Comparison of ENCODE assay signal across 15 cellular contexts in the genomic region with DNA sequence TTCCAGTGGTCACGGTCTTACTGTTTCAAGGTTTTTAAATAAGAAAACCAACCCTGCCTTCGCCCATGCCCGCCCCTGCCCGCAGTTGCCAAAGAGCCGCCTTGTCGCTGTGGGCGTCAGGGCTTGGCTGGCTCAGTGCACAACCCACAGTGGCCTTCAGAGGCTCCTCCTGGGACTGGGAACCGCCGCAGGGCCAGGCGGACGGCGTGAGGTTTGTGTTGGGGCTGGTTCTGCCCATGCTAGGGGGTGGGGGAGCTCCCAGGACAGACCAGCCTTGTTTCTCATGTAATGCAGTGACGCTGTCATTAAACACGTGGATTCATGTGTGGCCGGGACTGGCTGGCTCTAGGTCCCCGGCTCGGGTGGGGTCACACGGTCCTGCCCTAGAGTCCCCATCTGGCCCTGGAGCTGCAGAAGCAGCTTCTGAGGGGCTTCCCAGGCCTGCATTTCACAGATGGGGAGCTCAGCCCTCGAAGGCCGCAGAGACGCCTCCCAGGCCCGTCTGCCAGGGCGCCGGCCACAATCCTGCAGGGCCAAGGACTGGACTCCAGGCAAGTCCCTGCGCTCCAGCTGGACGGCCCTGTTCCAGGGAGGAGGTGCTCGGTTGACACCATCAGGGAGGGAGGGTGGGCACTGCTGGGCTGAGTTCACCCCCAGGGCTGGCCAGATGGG. TPM values are rescaled to one million over a fixed set of nuclear protein-coding genes. Genes with fewer than 3 reads are reported as not detected.
DNase-seq lines count a peak whose midpoint lies in the region; ATAC-seq and TF ChIP-seq lines count a peak whose summit lies in the region.
"Had no signal": no experiment of that assay in that cellular context is flagged by ENCODE, and none has a peak within 500 bp of the region (broad histone marks: within the 10 kb centered on the region; RNA-seq: fewer than 3 reads in every experiment).

No MANE protein-coding gene starts in this region.

- intact Hi-C loops in activated naive CD4-positive, alpha-beta T cell treated with anti-CD3 and anti-CD28 coated beads for 36 hours (cut with micrococcal nuclease), result no loop called here

- peaks cover 17% of the 10 kb centered on the region for H3K36me3 Mint-ChIP-seq in activated naive CD4-positive, alpha-beta T cell treated with anti-CD3 and anti-CD28 coated beads for 36 hours (ENCODE audit: low read depth)
- peaks cover 9% of the 10 kb centered on the region for H3K36me3 Mint-ChIP-seq in HFFc6 (ENCODE audit: low read depth)

- TF ChIP-seq CTCF in GM20000 (IDR thresholded peaks at IDR 0.05; ENCODE audit: extremely low read depth, missing control alignments) (no peak), HFFc6 (IDR thresholded peaks at IDR 0.05) (no peak)

- no peaks in the 10 kb centered on the region for H3K9me3 Mint-ChIP-seq in activated naive CD4-positive, alpha-beta T cell treated with anti-CD3 and anti-CD28 coated beads for 36 hours
- no peaks in the 10 kb centered on the region for H3K9me3 Mint-ChIP-seq in HFFc6

- ATAC-seq in HG03025 (IDR thresholded peaks at IDR 0.05; ENCODE audit: low FRiP score, unreplicated experiment), result no peak

- H3K27ac Mint-ChIP-seq in activated naive CD4-positive, alpha-beta T cell treated with anti-CD3 and anti-CD28 coated beads for 36 hours, result peak overlapping the region; percentile 30
- no peak overlapping the region for H3K27ac Mint-ChIP-seq in HFFc6

- H3K27me3 Mint-ChIP-seq in activated naive CD4-positive, alpha-beta T cell treated with anti-CD3 and anti-CD28 coated beads for 36 hours (ENCODE audit: low read depth), result no peaks in the 10 kb centered on the region
- peaks cover 6% of the 10 kb centered on the region for H3K27me3 Mint-ChIP-seq in HFFc6 (ENCODE audit: insufficient read depth)

- H3K4me1 Mint-ChIP-seq in activated naive CD4-positive, alpha-beta T cell treated with anti-CD3 and anti-CD28 coated beads for 36 hours (ENCODE audit: low read depth), result no peaks in the 10 kb centered on the region
- no peaks in the 10 kb centered on the region for H3K4me1 Mint-ChIP-seq in HFFc6 (ENCODE audit: low read depth)

- H3K4me3 Mint-ChIP-seq in activated naive CD4-positive, alpha-beta T cell treated with anti-CD3 and anti-CD28 coated beads for 36 hours, result no peak overlapping the region
- no peak overlapping the region for H3K4me3 Mint-ChIP-seq in HFFc6

- DNase-seq in activated naive CD4-positive, alpha-beta T cell treated with anti-CD3 and anti-CD28 coated beads for 36 hours, result no peak
- no peak for DNase-seq in activated naive CD4-positive, alpha-beta T cell (lab: John Stamatoyannopoulos, UW)
- DNase-seq in fibroblast of gingiva (ENCODE audit: low read depth) (peak; percentile 50), midbrain (lab: John Stamatoyannopoulos, UW) (peak; percentile 61), GM20000 (ENCODE audit: low spot score) (no peak), HFFc6 (no peak), islet precursor cell (no peak)
- DNase-seq: activated gamma-delta T cell, colonic mucosa, DND-41, HCEC 1CT, NCI-H187, T-helper 1 cell had no signal

- CTCF ChIA-PET in activated naive CD4-positive, alpha-beta T cell treated with anti-CD3 and anti-CD28 coated beads for 36 hours (lab: Charles Lee), result interaction anchor here (1.6 kb wide), 1 partner anchor 12 kb away, joined by 3 read pairs; no protein-coding TSS in a partner anchor

RNA-seq across cellular contexts. Expression of a gene that starts 2.4 kb away (rescaled TPM):
- 1 to 10 TPM; 2.1 to 2.5 TPM for total RNA-seq in activated naive CD4-positive, alpha-beta T cell treated with anti-CD3 and anti-CD28 coated beads for 36 hours
- total RNA-seq in HFFc6 (2021; fragmentation: NEBNext Ultra II Directional; extraction: Animal tissue kit (Norgen Biotek cat#: 25700)), result under 1 TPM in 5 of 6 experiments, not detected in 1; 0.25 to 0.51 (median 0.46) TPM
- total RNA-seq: renal cortical epithelial cell had no signal

RNA-seq across cellular contexts. Expression of a gene that starts 20.8 kb away (rescaled TPM):
- 10 to 100 TPM; 31.3 to 34.0 TPM for total RNA-seq in activated naive CD4-positive, alpha-beta T cell treated with anti-CD3 and anti-CD28 coated beads for 36 hours
- total RNA-seq in HFFc6 (2021; fragmentation: NEBNext Ultra II Directional; extraction: Animal tissue kit (Norgen Biotek cat#: 25700)), result 100 to 1,000 TPM in 2 of 6 experiments, 10 to 100 TPM in 4; 75.1 to 101 (median 79.6) TPM

RNA-seq across cellular contexts. Expression of a gene that starts 30.5 kb away (rescaled TPM):
- total RNA-seq in activated naive CD4-positive, alpha-beta T cell treated with anti-CD3 and anti-CD28 coated beads for 36 hours, result 10 to 100 TPM; 40.3 to 46.3 TPM
- total RNA-seq in HFFc6 (2021; fragmentation: NEBNext Ultra II Directional; extraction: Animal tissue kit (Norgen Biotek cat#: 25700)), result 10 to 100 TPM; 43.9 to 56.8 (median 46.0) TPM

RNA-seq across cellular contexts. Expression of a gene that starts 36.1 kb away (rescaled TPM):
- total RNA-seq in activated naive CD4-positive, alpha-beta T cell treated with anti-CD3 and anti-CD28 coated beads for 36 hours, result 10 to 100 TPM; 13.3 to 14.0 TPM
- total RNA-seq in HFFc6 (2021; fragmentation: NEBNext Ultra II Directional; extraction: Animal tissue kit (Norgen Biotek cat#: 25700)), result 10 to 100 TPM; 14.3 to 20.4 (median 17.0) TPM

RNA-seq across cellular contexts. Expression of a gene that starts 36.2 kb away (rescaled TPM):
- total RNA-seq in activated naive CD4-positive, alpha-beta T cell treated with anti-CD3 and anti-CD28 coated beads for 36 hours, result 10 to 100 TPM; 63.3 to 65.9 TPM
- 10 to 100 TPM; 73.5 to 90.1 (median 78.3) TPM for total RNA-seq in HFFc6 (2021; fragmentation: NEBNext Ultra II Directional; extraction: Animal tissue kit (Norgen Biotek cat#: 25700))

Comparison
In these comparisons a context has a peak if more than half of its experiments do, and no peak if none do; other contexts are left out.
1. DNase-seq: peak in fibroblast of gingiva (single experiment) and midbrain (single experiment); none in activated naive CD4-positive, alpha-beta T cell treated with anti-CD3 and anti-CD28 coated beads for 36 hours (single experiment), activated naive CD4-positive, alpha-beta T cell (0 of 4), GM20000 (single experiment), HFFc6 (single experiment) and islet precursor cell (single experiment).